In the genomic region with DNA sequence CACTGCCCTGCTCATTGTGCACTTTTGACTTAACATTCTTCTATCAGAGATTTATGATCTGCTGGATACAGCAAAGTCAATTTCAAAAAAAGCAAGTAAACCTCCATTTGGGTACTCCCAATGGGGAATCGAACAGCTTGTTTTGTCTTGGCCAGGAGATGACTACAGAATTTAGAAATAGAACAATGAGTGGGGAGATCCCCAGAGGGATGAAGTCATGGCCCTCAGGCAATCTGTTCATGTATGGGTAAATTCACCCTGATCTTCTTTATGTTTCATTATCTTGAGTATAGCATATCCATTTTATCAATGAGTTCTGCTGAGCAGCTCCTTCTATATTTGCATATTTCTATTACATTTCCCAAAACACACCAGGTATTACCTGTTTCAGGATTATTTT, we compare ENCODE assay signal across 24 cellular contexts.
A peak's percentile ranks its signal among the peaks of the same experiment; 100 is the strongest.
DNase-seq lines count a peak whose midpoint lies in the region; ATAC-seq, FAIRE-seq and TF ChIP-seq lines count a peak whose summit lies in the region.
"Had no signal": no experiment of that assay in that cellular context is flagged by ENCODE, and none has a peak within 500 bp of the region (broad histone marks: within the 10 kb centered on the region; RNA-seq: fewer than 3 reads in every experiment).

No MANE protein-coding gene starts in this region.

- FAIRE-seq in bronchial epithelial cell (lab: Jason Lieb, UNC) = no peak
- FAIRE-seq: A549, G401.6, HepG2 had no signal

- intact Hi-C loops in A673 (cut with micrococcal nuclease; ENCODE audit: unreplicated experiment) = no loop called here
- intact Hi-C loops in heart right ventricle (cut with DNase I) = no loop called here

- whole genome bisulfite sequencing in SK-N-SH (ENCODE audit: low lambda C conversion rate) = 58% methylated on average over 1 of the region's 1 CpG
- WGBS in heart right ventricle, 2 donors = 2 to 42% methylated on average over 1 of the region's 1 CpG

- H3K36me3 ChIP-seq in A673 (ENCODE audit: insufficient read depth, low read length, poor library complexity, severe bottlenecking) (no peaks in the 10 kb centered on the region), bronchial epithelial cell (ENCODE audit: control insufficient read depth, insufficient read depth, low read length) (no peaks in the 10 kb centered on the region), SK-N-SH (replicated peaks in 1 of 2; ENCODE audit: control insufficient read depth in 1 of 2, insufficient read depth in 2 of 2, low read length in 1 of 2) (no peaks in the 10 kb centered on the region), WERI-Rb-1 (no peaks in the 10 kb centered on the region), heart right ventricle (no peaks in the 10 kb centered on the region)

- DNase-seq in A673 (ENCODE audit: low spot score) = peak; percentile 4
- peak; percentile 49 for DNase-seq in D341Med (ENCODE audit: low spot score)
- DNase-seq in NCI-H2171 (lab: John Stamatoyannopoulos, UW) = peak; percentile 34
- peak; percentile 4 for DNase-seq in bronchial epithelial cell (ENCODE audit: low read depth)
- DNase-seq in germinal center (ENCODE audit: low spot score) = no peak
- DNase-seq in SK-N-SH = no peak
- no peak for DNase-seq in WERI-Rb-1
- DNase-seq in heart right ventricle = no peak
- DNase-seq: Caco-2; CD8-positive, alpha-beta T cell; GM23248; H7; Karpas-422; NCI-H1105; NCI-H1436 treated with DMSO at 0.1 percent for 48 hours; NCI-H187 treated with DMSO at 0.1 percent for 48 hours; NCI-H526; Right ventricle myocardium superior; RPMI8226; T-helper 1 cell had no signal

- TF ChIP-seq CTCF in A673 (conservative IDR thresholded peaks at IDR 0.05; ENCODE audit: low read depth, low read length) (no peak), bronchial epithelial cell (IDR thresholded peaks at IDR 0.05; ENCODE audit: insufficient read depth, low read length, severe bottlenecking) (no peak), SK-N-SH (IDR thresholded peaks at IDR 0.05) (no peak), WERI-Rb-1 (IDR thresholded peaks at IDR 0.05; ENCODE audit: low read depth, low read length) (no peak), heart right ventricle (IDR thresholded peaks at IDR 0.05) (no peak)

- no peaks in the 10 kb centered on the region for H4K20me1 ChIP-seq in SK-N-SH (ENCODE audit: insufficient read depth)

- no TSS peak for BruUV-seq in A673 (replicated peaks; lab: Mats Ljungman, UMichigan)

- no peak overlapping the region for H2AFZ ChIP-seq in SK-N-SH (ENCODE audit: low read depth)
- H2AFZ ChIP-seq: GM23248 had no signal

- H3K9me3 ChIP-seq in A673 (ENCODE audit: low read depth, low read length, poor library complexity, severe bottlenecking) (no peaks in the 10 kb centered on the region), SK-N-SH (no peaks in the 10 kb centered on the region), WERI-Rb-1 (ENCODE audit: severe bottlenecking) (no peaks in the 10 kb centered on the region), heart right ventricle (peaks cover 0 to 3% (median 0%) of the 10 kb centered on the region in 11 donors)
- H3K9me3 ChIP-seq: A549, Caco-2 had no signal

- CTCF ChIA-PET in A673 (lab: Charles Lee) = no interaction called here
- CTCF ChIA-PET in SK-N-SH (lab: Yijun Ruan, JAX) = no interaction called here

- no peaks in the 10 kb centered on the region for H3K4me1 ChIP-seq in A673 (ENCODE audit: insufficient read depth, low read length, poor library complexity, severe bottlenecking)
- H3K4me1 ChIP-seq in SK-N-SH (ENCODE audit: control insufficient read depth in 1 of 2, insufficient read depth in 2 of 2, low read depth in 1 of 2, low read length in 1 of 2) = no peaks in the 10 kb centered on the region
- H3K4me1 ChIP-seq in heart right ventricle = no peaks in the 10 kb centered on the region
- H3K4me1 ChIP-seq: A549, Caco-2 had no signal

- ATAC-seq in heart right ventricle = no peak
- ATAC-seq: A549; CD8-positive, alpha-beta T cell; HepG2 had no signal

- no peak overlapping the region for H3K9ac ChIP-seq in SK-N-SH
- H3K9ac ChIP-seq: GM23248 had no signal

- H3F3A ChIP-seq in SK-N-SH (replicated peaks; ENCODE audit: insufficient read depth) = no peaks in the 10 kb centered on the region

- H3K27ac ChIP-seq in A673 (ENCODE audit: low read depth, low read length, poor library complexity, severe bottlenecking) (no peak overlapping the region), SK-N-SH (ENCODE audit: low read depth in 2 of 2, low read length in 1 of 2) (no peak overlapping the region), WERI-Rb-1 (no peak overlapping the region), heart right ventricle (no peak overlapping the region)
- H3K27ac ChIP-seq: A549, C4-2B, GM23248 had no signal

- no peaks in the 10 kb centered on the region for H3K79me2 ChIP-seq in SK-N-SH (ENCODE audit: insufficient read depth)

- POLR2A ChIA-PET in A673 (lab: Charles Lee; ENCODE audit: low non-redundant PET) = no interaction called here
- POLR2A ChIA-PET in SK-N-SH (lab: Yijun Ruan, JAX) = no interaction called here

- no peak for TF ChIP-seq EP300 in SK-N-SH (IDR thresholded peaks at IDR 0.05; ENCODE audit: borderline replicate concordance in 1 of 2, low read depth in 1 of 2, low read length in 1 of 2)

- H3K4me3 ChIP-seq in A673 (ENCODE audit: low read depth, low read length, poor library complexity, severe bottlenecking) (no peak overlapping the region), bronchial epithelial cell (ENCODE audit: low read depth, low read length) (no peak overlapping the region), SK-N-SH (ENCODE audit: low read depth in 2 of 2, low read length in 1 of 2) (no peak overlapping the region), WERI-Rb-1 (ENCODE audit: low read depth, low read length) (no peak overlapping the region), heart right ventricle (no peak overlapping the region)
- H3K4me3 ChIP-seq: A549, GM23248 had no signal

- H3K9me2 ChIP-seq in SK-N-SH = no peaks in the 10 kb centered on the region

- TF ChIP-seq RAD21 in SK-N-SH (IDR thresholded peaks at IDR 0.05; ENCODE audit: low read length) = no peak

- no peak overlapping the region for H3K4me2 ChIP-seq in SK-N-SH
- H3K4me2 ChIP-seq: A549 had no signal

- H3K27me3 ChIP-seq in A673 (replicated peaks; ENCODE audit: insufficient read depth, low read depth, low read length, poor library complexity) (no peaks in the 10 kb centered on the region), bronchial epithelial cell (ENCODE audit: control insufficient read depth, insufficient read depth, low read length) (no peaks in the 10 kb centered on the region), SK-N-SH (ENCODE audit: insufficient read depth) (no peaks in the 10 kb centered on the region), WERI-Rb-1 (ENCODE audit: insufficient read depth, low read depth, severe bottlenecking) (no peaks in the 10 kb centered on the region), heart right ventricle (no peaks in the 10 kb centered on the region)

TF ChIP-seq in SK-N-SH, 30 proteins besides CTCF, POLR2A, EP300 and RAD21:
- TF ChIP-seq SIN3A (IDR thresholded peaks at IDR 0.05; ENCODE audit: borderline replicate concordance, low read depth, low read length) (no peak), SMC3 (IDR thresholded peaks at IDR 0.05; ENCODE audit: low read depth, low read length) (no peak)

Comparison
In these comparisons a context has a peak if more than half of its experiments do, and no peak if none do; other contexts are left out.
1. DNase-seq: peak in A673 (single experiment), D341Med (single experiment), NCI-H2171 (single experiment) and bronchial epithelial cell (single experiment); none in germinal center (single experiment), SK-N-SH (single experiment), WERI-Rb-1 (single experiment) and heart right ventricle (0 of 2).